In the genomic region with DNA sequence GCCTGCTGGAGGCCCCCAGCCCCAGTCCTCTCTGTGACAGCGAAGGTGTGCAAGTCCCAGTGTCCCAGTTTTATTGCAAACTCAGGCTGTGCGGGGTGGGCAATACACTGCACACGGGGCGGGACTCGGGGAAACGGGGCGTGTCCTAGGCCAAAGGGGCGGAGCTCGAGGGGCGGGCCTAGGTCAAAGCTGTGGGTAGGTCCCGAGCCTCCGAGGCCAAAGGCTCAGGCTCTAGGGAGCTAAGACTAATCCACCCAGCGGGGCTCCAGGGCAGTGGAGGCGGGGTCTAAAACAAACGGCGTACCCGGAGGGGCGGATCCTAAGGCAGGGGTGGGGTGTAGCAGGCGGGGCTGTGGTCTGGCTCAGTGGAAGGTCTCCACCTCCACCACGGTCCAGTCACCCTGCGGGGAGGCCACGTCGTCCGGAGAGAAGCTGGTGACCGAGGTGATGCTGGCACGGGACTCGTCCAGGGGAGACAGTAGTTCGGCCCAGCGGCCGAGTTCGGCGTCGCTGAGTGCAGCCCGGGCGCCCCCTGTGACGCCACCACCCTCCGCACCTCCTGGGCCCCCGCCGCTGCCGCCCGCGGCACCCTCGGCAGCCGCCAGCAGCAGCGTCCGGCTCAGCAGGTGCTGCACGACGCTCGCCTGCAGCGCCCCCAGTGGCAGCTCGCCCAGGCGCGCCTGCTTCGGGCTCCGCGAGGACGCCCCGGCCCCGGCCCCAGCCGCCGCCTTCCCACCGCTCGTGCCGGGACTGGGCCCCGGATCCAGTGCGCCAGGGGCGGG, we compare ENCODE assay signal across 8 cellular contexts. TPM values are rescaled to one million over a fixed set of nuclear protein-coding genes. Genes with fewer than 3 reads are reported as not detected.
DNase-seq lines count a peak whose midpoint lies in the region; ATAC-seq and TF ChIP-seq lines count a peak whose summit lies in the region.

No MANE protein-coding gene starts in this region.

- peak overlapping the region; percentile 61 for H3K4me3 Mint-ChIP-seq in activated T-helper 1 cell treated with anti-CD3 and anti-CD28 coated beads, Interleukin-12 subunit alpha, Interleukin-12 subunit beta, Interleukin-2, Interleukin-4 antibody, amounts not matched to agents 30 ng/mL and 10 ng/mL and 1 ng/mL, durations not matched to agents 14 hours and 24 hours and 36 hours

- peak overlapping the region; percentile 12; the same call in 1 of the 2 replicates for H3K27ac ChIP-seq in PC-3 (ENCODE audit: low read length)

- CTCF ChIA-PET in PC-3 (lab: Charles Lee): interaction anchor here (1.0 to 1.9 kb wide), 8 partner anchors 20 to 301 kb away, joined by 3 to 23 read pairs (median 5); partner anchors contain the start of genes LRRC8E, MAP2K7 and SNAPC2

- H3K9me3 ChIP-seq in PC-3 (ENCODE audit: low read length): no peaks in the 10 kb centered on the region

- no peaks in the 10 kb centered on the region for H3K9me2 ChIP-seq in PC-3 (replicated peaks; ENCODE audit: low read length)

- no peaks in the 10 kb centered on the region for H3K9me3 Mint-ChIP-seq in activated T-helper 1 cell treated with anti-CD3 and anti-CD28 coated beads, Interleukin-12 subunit alpha, Interleukin-12 subunit beta, Interleukin-2, Interleukin-4 antibody, amounts not matched to agents 30 ng/mL and 10 ng/mL and 1 ng/mL, durations not matched to agents 14 hours and 24 hours and 36 hours

- DNase-seq in PC-3 (peak; percentile 95), fibroblast of the aortic adventitia (ENCODE audit: low read depth) (peak; percentile 34), nucleus accumbens (lab: John Stamatoyannopoulos, UW) (peak in 37 of 56 donors; percentile 11 to 72 (median 47)), superior temporal gyrus (ENCODE audit: extremely low spot score) (peak; percentile 67), NCI-H1048 (lab: John Stamatoyannopoulos, UW) (no peak)
- DNase-seq in activated T-helper 1 cell treated with anti-CD3 and anti-CD28 coated beads, Interleukin-12 subunit alpha, Interleukin-12 subunit beta, Interleukin-2, Interleukin-4 antibody, amounts not matched to agents 30 ng/mL and 10 ng/mL and 1 ng/mL, durations not matched to agents 14 hours and 24 hours and 36 hours (ENCODE audit: low spot score): peak; percentile 75

- no TSS peak for BruUV-seq in PC-3 (replicated peaks; lab: Mats Ljungman, UMichigan)

- H3K4me1 Mint-ChIP-seq in activated T-helper 1 cell treated with anti-CD3 and anti-CD28 coated beads, Interleukin-12 subunit alpha, Interleukin-12 subunit beta, Interleukin-2, Interleukin-4 antibody, amounts not matched to agents 30 ng/mL and 10 ng/mL and 1 ng/mL, durations not matched to agents 14 hours and 24 hours and 36 hours (ENCODE audit: low read depth): peaks cover 21% of the 10 kb centered on the region

- no peaks in the 10 kb centered on the region for H3K36me3 ChIP-seq in PC-3 (ENCODE audit: low read depth, low read length)

- H3K27ac Mint-ChIP-seq in activated T-helper 1 cell treated with anti-CD3 and anti-CD28 coated beads, Interleukin-12 subunit alpha, Interleukin-12 subunit beta, Interleukin-2, Interleukin-4 antibody, amounts not matched to agents 30 ng/mL and 10 ng/mL and 1 ng/mL, durations not matched to agents 14 hours and 24 hours and 36 hours: no peak overlapping the region

- TF ChIP-seq CTCF in PC-3 (conservative IDR thresholded peaks at IDR 0.05; ENCODE audit: low read depth, low read length): peak; percentile 82
- TF ChIP-seq CTCF in fibroblast of the aortic adventitia (IDR thresholded peaks at IDR 0.05; ENCODE audit: insufficient read depth, low read length): peak; percentile 48

- POLR2A ChIA-PET in PC-3 (lab: Charles Lee; ENCODE audit: unreplicated experiment): interaction anchor here (0.6 to 1.1 kb wide), 5 partner anchors 32 to 75 kb away, joined by 3 to 8 read pairs (median 4); partner anchors contain the start of genes MAP2K7 and SNAPC2

- peak; percentile 52 for ATAC-seq in GM18520 (IDR thresholded peaks at IDR 0.05; ENCODE audit: unreplicated experiment)
- peak; percentile 48 for ATAC-seq in HG02981 (IDR thresholded peaks at IDR 0.05; ENCODE audit: unreplicated experiment)
- ATAC-seq in PC-3: peak; percentile 52

- no peaks in the 10 kb centered on the region for H4K20me1 ChIP-seq in PC-3 (ENCODE audit: low read length)

- peak overlapping the region; percentile 39 for H3K9ac ChIP-seq in PC-3 (ENCODE audit: low read length)

- peaks cover 44% of the 10 kb centered on the region for H3K27me3 Mint-ChIP-seq in activated T-helper 1 cell treated with anti-CD3 and anti-CD28 coated beads, Interleukin-12 subunit alpha, Interleukin-12 subunit beta, Interleukin-2, Interleukin-4 antibody, amounts not matched to agents 30 ng/mL and 10 ng/mL and 1 ng/mL, durations not matched to agents 14 hours and 24 hours and 36 hours (ENCODE audit: insufficient read depth)

- H3K36me3 Mint-ChIP-seq in activated T-helper 1 cell treated with anti-CD3 and anti-CD28 coated beads, Interleukin-12 subunit alpha, Interleukin-12 subunit beta, Interleukin-2, Interleukin-4 antibody, amounts not matched to agents 30 ng/mL and 10 ng/mL and 1 ng/mL, durations not matched to agents 14 hours and 24 hours and 36 hours (ENCODE audit: low read depth): no peaks in the 10 kb centered on the region

- intact Hi-C loops in PC-3 (cut with micrococcal nuclease): loop anchor here (2.0 kb wide), 2 partner anchors 40 to 52 kb away; partner anchors contain the start of gene SNAPC2
- intact Hi-C loops in activated T-helper 1 cell treated with anti-CD3 and anti-CD28 coated beads, Interleukin-12 subunit alpha, Interleukin-12 subunit beta, Interleukin-2, Interleukin-4 antibody, amounts not matched to agents 30 ng/mL and 10 ng/mL and 1 ng/mL, durations not matched to agents 14 hours and 24 hours and 36 hours (cut with micrococcal nuclease): loop anchor here (1.0 kb wide), 3 partner anchors 40 to 181 kb away; partner anchors contain the start of gene SNAPC2

- peak overlapping the region; percentile 93 for H2AFZ ChIP-seq in PC-3 (ENCODE audit: low read length)

- H3K4me2 ChIP-seq in PC-3 (ENCODE audit: low read length): peak overlapping the region; percentile 98

- H3K4me3 ChIP-seq in PC-3 (ENCODE audit: low read length) (peak overlapping the region; percentile 72), fibroblast of the aortic adventitia (ENCODE audit: low read depth, low read length) (peak overlapping the region; percentile 57)

- peaks cover 24% of the 10 kb centered on the region for H3K4me1 ChIP-seq in PC-3 (ENCODE audit: insufficient read depth, low read length)

- H3F3A ChIP-seq in PC-3 (ENCODE audit: low read length, unreplicated experiment): peaks cover 10% of the 10 kb centered on the region

- no peaks in the 10 kb centered on the region for H3K79me2 ChIP-seq in PC-3 (ENCODE audit: low read length)

- H3K27me3 ChIP-seq in PC-3 (ENCODE audit: low read length): no peaks in the 10 kb centered on the region

RNA-seq across cellular contexts. Expression of gene PRR36, which starts 5.3 kb away (rescaled TPM):
- 2.4 and 2.5 TPM in 2 replicates for total RNA-seq in PC-3 (2014; rRNA removed)
- total RNA-seq in activated T-helper 1 cell treated with anti-CD3 and anti-CD28 coated beads, Interleukin-12 subunit alpha, Interleukin-12 subunit beta, Interleukin-2, Interleukin-4 antibody, amounts not matched to agents 30 ng/mL and 10 ng/mL and 1 ng/mL, durations not matched to agents 14 hours and 24 hours and 36 hours: 0.05 and 0.17 TPM in 2 replicates
- total RNA-seq in fibroblast of the aortic adventitia (ENCODE audit: low replicate concordance): 0.09 and 0.90 TPM in 2 replicates

RNA-seq across cellular contexts. Expression of gene LRRC8E, which starts 19.4 kb away (rescaled TPM):
- total RNA-seq in PC-3 (2014; rRNA removed) (30.8 and 35.3 TPM in 2 replicates), fibroblast of the aortic adventitia (ENCODE audit: low replicate concordance) (2.1 and 5.2 TPM in 2 replicates)
- total RNA-seq in activated T-helper 1 cell treated with anti-CD3 and anti-CD28 coated beads, Interleukin-12 subunit alpha, Interleukin-12 subunit beta, Interleukin-2, Interleukin-4 antibody, amounts not matched to agents 30 ng/mL and 10 ng/mL and 1 ng/mL, durations not matched to agents 14 hours and 24 hours and 36 hours: not detected in 2 replicates

RNA-seq across cellular contexts. Expression of gene MAP2K7, which starts 34.8 kb away (rescaled TPM):
- 39.3 and 40.5 TPM in 2 replicates for total RNA-seq in PC-3 (2014; rRNA removed)
- 47.6 and 51.9 TPM in 2 replicates for total RNA-seq in activated T-helper 1 cell treated with anti-CD3 and anti-CD28 coated beads, Interleukin-12 subunit alpha, Interleukin-12 subunit beta, Interleukin-2, Interleukin-4 antibody, amounts not matched to agents 30 ng/mL and 10 ng/mL and 1 ng/mL, durations not matched to agents 14 hours and 24 hours and 36 hours
- total RNA-seq in fibroblast of the aortic adventitia (ENCODE audit: low replicate concordance): 3.4 and 10.2 TPM in 2 replicates

RNA-seq across cellular contexts. Expression of gene EVI5L, which starts 38.8 kb away (rescaled TPM):
- total RNA-seq in PC-3 (2014; rRNA removed): 29.5 and 42.4 TPM in 2 replicates
- total RNA-seq in activated T-helper 1 cell treated with anti-CD3 and anti-CD28 coated beads, Interleukin-12 subunit alpha, Interleukin-12 subunit beta, Interleukin-2, Interleukin-4 antibody, amounts not matched to agents 30 ng/mL and 10 ng/mL and 1 ng/mL, durations not matched to agents 14 hours and 24 hours and 36 hours: 4.4 TPM in 2 replicates
- 16.6 and 22.3 TPM in 2 replicates for total RNA-seq in fibroblast of the aortic adventitia (ENCODE audit: low replicate concordance)

RNA-seq across cellular contexts. Expression of gene TGFBR3L, which starts 45.8 kb away (rescaled TPM):
- 10.5 and 15.5 TPM in 2 replicates for total RNA-seq in PC-3 (2014; rRNA removed)
- 6.9 and 7.5 TPM in 2 replicates for total RNA-seq in activated T-helper 1 cell treated with anti-CD3 and anti-CD28 coated beads, Interleukin-12 subunit alpha, Interleukin-12 subunit beta, Interleukin-2, Interleukin-4 antibody, amounts not matched to agents 30 ng/mL and 10 ng/mL and 1 ng/mL, durations not matched to agents 14 hours and 24 hours and 36 hours
- total RNA-seq in fibroblast of the aortic adventitia (ENCODE audit: low replicate concordance): 0.99 and 1.3 TPM in 2 replicates
